ENCODE assay signal across 18 cellular contexts in genomic region chr10:72665925-72666324, GRCh38. TPM values are rescaled to one million over a fixed set of nuclear protein-coding genes. Genes with fewer than 3 reads are reported as not detected.
A peak's percentile ranks its signal among the peaks of the same experiment; 100 is the strongest.
DNase-seq lines count a peak whose midpoint lies in the region; ATAC-seq, FAIRE-seq and TF ChIP-seq lines count a peak whose summit lies in the region.
"Had no signal": no experiment of that assay in that cellular context is flagged by ENCODE, and none has a peak within 500 bp of the region (broad histone marks: within the 10 kb centered on the region; RNA-seq: fewer than 3 reads in every experiment).

No MANE protein-coding gene starts in this region.

- peaks cover 0 to 3% (median 0%) of the 10 kb centered on the region in 4 donors for H3K4me1 Mint-ChIP-seq in CD4-positive, CD25-positive, alpha-beta regulatory T cell
- H3K4me1 Mint-ChIP-seq in astrocyte (ENCODE audit: low read depth, unreplicated experiment) (peaks cover 4% of the 10 kb centered on the region), natural killer cell (no peaks in the 10 kb centered on the region)
- no peaks in the 10 kb centered on the region for H3K4me1 Mint-ChIP-seq in activated CD4-positive, alpha-beta T cell treated with anti-CD3 and anti-CD28 coated beads, Interleukin-2, amount 10 ng/mL, durations not matched to agents 7 days and 5 days

- H2AFZ ChIP-seq in astrocyte (ENCODE audit: low read depth, low read length): no peak overlapping the region

- no peak for ATAC-seq in CD4-positive, CD25-positive, alpha-beta regulatory T cell (ENCODE audit: low read depth in 2 of 2)
- ATAC-seq in HG03097 (IDR thresholded peaks at IDR 0.05; ENCODE audit: low FRiP score, unreplicated experiment) (no peak), natural killer cell (no peak), GM21390 (IDR thresholded peaks at IDR 0.05; ENCODE audit: unreplicated experiment) (no peak)

- H3K4me3 ChIP-seq in CD4-positive, CD25-positive, alpha-beta regulatory T cell (ENCODE audit: low read depth, low read length): no peak overlapping the region
- no peak overlapping the region for H3K4me3 ChIP-seq in astrocyte (ENCODE audit: insufficient read depth, low read depth, low read length)
- H3K4me3 ChIP-seq: BLaER1 treated with 17β-estradiol and CSF1 and Interleukin-3, amounts not matched to agents 10 nM and 100 nM; sigmoid colon; testis had no signal

- CTCF ChIA-PET in activated CD4-positive, alpha-beta T cell treated with anti-CD3 and anti-CD28 coated beads, Interleukin-2, amount 10 ng/mL, durations not matched to agents 7 days and 5 days (lab: Charles Lee): interaction anchor here (0.6 to 1.0 kb wide), 2 partner anchors 12 to 1928 kb away, joined by 3 to 4 read pairs; no protein-coding TSS in a partner anchor

- H4K20me1 ChIP-seq in astrocyte (ENCODE audit: insufficient read depth, low read length): no peaks in the 10 kb centered on the region
- H4K20me1 ChIP-seq: BLaER1 treated with 17β-estradiol and CSF1 and Interleukin-3, amounts not matched to agents 10 nM and 100 nM had no signal

- H3K4me3 Mint-ChIP-seq in CD4-positive, CD25-positive, alpha-beta regulatory T cell: no peak overlapping the region
- H3K4me3 Mint-ChIP-seq in astrocyte (ENCODE audit: unreplicated experiment): no peak overlapping the region
- H3K4me3 Mint-ChIP-seq in activated CD4-positive, alpha-beta T cell treated with anti-CD3 and anti-CD28 coated beads, Interleukin-2, amount 10 ng/mL, durations not matched to agents 7 days and 5 days: no peak overlapping the region
- H3K4me3 Mint-ChIP-seq in natural killer cell: no peak overlapping the region
- H3K4me3 Mint-ChIP-seq: activated naive CD8-positive, alpha-beta T cell; activated T-cell treated with anti-CD3 and anti-CD28 coated beads, Interleukin-2, amount 50 U/mL, for 24 hours had no signal

- H3K9ac ChIP-seq in astrocyte (ENCODE audit: low read length): no peak overlapping the region
- H3K9ac ChIP-seq: BLaER1 treated with 17β-estradiol and CSF1 and Interleukin-3, amounts not matched to agents 10 nM and 100 nM had no signal

- H3K27me3 ChIP-seq in CD4-positive, CD25-positive, alpha-beta regulatory T cell (ENCODE audit: control insufficient read depth, insufficient read depth, low read length): no peaks in the 10 kb centered on the region
- no peaks in the 10 kb centered on the region for H3K27me3 ChIP-seq in astrocyte (ENCODE audit: insufficient read depth, low read length)
- H3K27me3 ChIP-seq: BLaER1 treated with 17β-estradiol and CSF1 and Interleukin-3, amounts not matched to agents 10 nM and 100 nM; sigmoid colon; testis had no signal

- H3K36me3 ChIP-seq in CD4-positive, CD25-positive, alpha-beta regulatory T cell (ENCODE audit: control insufficient read depth, insufficient read depth, low read length): no peaks in the 10 kb centered on the region
- no peaks in the 10 kb centered on the region for H3K36me3 ChIP-seq in astrocyte (ENCODE audit: insufficient read depth, low read length)
- H3K36me3 ChIP-seq: BLaER1 treated with 17β-estradiol and CSF1 and Interleukin-3, amounts not matched to agents 10 nM and 100 nM; sigmoid colon had no signal

- POLR2A ChIA-PET in activated CD4-positive, alpha-beta T cell treated with anti-CD3 and anti-CD28 coated beads, Interleukin-2, amount 10 ng/mL, durations not matched to agents 7 days and 5 days (lab: Charles Lee): no interaction called here

- peak in 2 of 3 donors; percentile 1 to 33 for DNase-seq in CD4-positive, CD25-positive, alpha-beta regulatory T cell
- DNase-seq in HT1080 (ENCODE audit: low read depth): peak; percentile 11
- DNase-seq in astrocyte (ENCODE audit: low read depth): peak; percentile 17
- DNase-seq in kidney tubule cell (ENCODE audit: low spot score): peak; percentile 41
- no peak for DNase-seq in activated CD4-positive, alpha-beta T cell treated with anti-CD3 and anti-CD28 coated beads, Interleukin-2, amount 10 ng/mL, durations not matched to agents 7 days and 5 days
- DNase-seq in natural killer cell: no peak
- DNase-seq: activated CD4-positive, alpha-beta T cell treated with anti-CD3 and anti-CD28 coated beads, Interleukin-2, amount 50 U/mL, for 4 hours; activated T-cell treated with anti-CD3 and anti-CD28 coated beads, Interleukin-2, amount 50 U/mL, for 24 hours; foreskin melanocyte; NCI-H187 treated with DMSO at 0.1 percent for 48 hours; NCI-H524; sigmoid colon; stimulated activated CD4-positive, alpha-beta T cell treated with anti-CD3 and anti-CD28 coated beads, Interleukin-2, amount 100 ng/mL, for 48 hours; testis had no signal

- H3K4me1 ChIP-seq in CD4-positive, CD25-positive, alpha-beta regulatory T cell (ENCODE audit: control insufficient read depth, insufficient read depth, low read length, poor library complexity, severe bottlenecking): no peaks in the 10 kb centered on the region
- no peaks in the 10 kb centered on the region for H3K4me1 ChIP-seq in astrocyte (ENCODE audit: insufficient read depth, low read length)
- H3K4me1 ChIP-seq: BLaER1 treated with 17β-estradiol and CSF1 and Interleukin-3, amounts not matched to agents 10 nM and 100 nM; sigmoid colon; testis had no signal

- H3K27me3 Mint-ChIP-seq in CD4-positive, CD25-positive, alpha-beta regulatory T cell: peaks cover 37% of the 10 kb centered on the region
- no peaks in the 10 kb centered on the region for H3K27me3 Mint-ChIP-seq in astrocyte (ENCODE audit: low read depth, unreplicated experiment)
- peaks cover 9% of the 10 kb centered on the region for H3K27me3 Mint-ChIP-seq in activated CD4-positive, alpha-beta T cell treated with anti-CD3 and anti-CD28 coated beads, Interleukin-2, amount 10 ng/mL, durations not matched to agents 7 days and 5 days
- H3K27me3 Mint-ChIP-seq in natural killer cell (ENCODE audit: low read depth in 2 of 2): peaks cover 0 to 10% of the 10 kb centered on the region in 2 donors
- H3K27me3 Mint-ChIP-seq: activated T-cell treated with anti-CD3 and anti-CD28 coated beads, Interleukin-2, amount 50 U/mL, for 24 hours had no signal

- TF ChIP-seq CTCF in astrocyte (IDR thresholded peaks at IDR 0.05; ENCODE audit: insufficient read depth, low read depth, low read length) (no peak), natural killer cell (IDR thresholded peaks at IDR 0.05) (no peak)

- H3K9me3 ChIP-seq in CD4-positive, CD25-positive, alpha-beta regulatory T cell (ENCODE audit: control insufficient read depth in 2 of 2, low read length in 2 of 2): no peaks in the 10 kb centered on the region
- no peaks in the 10 kb centered on the region for H3K9me3 ChIP-seq in astrocyte (ENCODE audit: insufficient read depth, low read depth, low read length)
- H3K9me3 ChIP-seq: BLaER1 treated with 17β-estradiol and CSF1 and Interleukin-3, amounts not matched to agents 10 nM and 100 nM; sigmoid colon; testis had no signal

- no peak for FAIRE-seq in astrocyte (lab: Jason Lieb, UNC)

- no peaks in the 10 kb centered on the region for H3K36me3 Mint-ChIP-seq in CD4-positive, CD25-positive, alpha-beta regulatory T cell
- H3K36me3 Mint-ChIP-seq in astrocyte (ENCODE audit: low read depth, unreplicated experiment) (no peaks in the 10 kb centered on the region), natural killer cell (no peaks in the 10 kb centered on the region)
- H3K36me3 Mint-ChIP-seq in activated CD4-positive, alpha-beta T cell treated with anti-CD3 and anti-CD28 coated beads, Interleukin-2, amount 10 ng/mL, durations not matched to agents 7 days and 5 days (ENCODE audit: low read depth): no peaks in the 10 kb centered on the region
- H3K36me3 Mint-ChIP-seq: activated naive CD8-positive, alpha-beta T cell had no signal

- H3K27ac ChIP-seq in CD4-positive, CD25-positive, alpha-beta regulatory T cell (ENCODE audit: insufficient read depth, low read length, poor library complexity, severe bottlenecking): no peak overlapping the region
- H3K27ac ChIP-seq in astrocyte (ENCODE audit: low read depth, low read length): no peak overlapping the region
- H3K27ac ChIP-seq: BLaER1 treated with 17β-estradiol and CSF1 and Interleukin-3, amounts not matched to agents 10 nM and 100 nM; sigmoid colon; testis had no signal

- no peak overlapping the region for H3K4me2 ChIP-seq in astrocyte (ENCODE audit: low read length)
- H3K4me2 ChIP-seq: BLaER1 treated with 17β-estradiol and CSF1 and Interleukin-3, amounts not matched to agents 10 nM and 100 nM had no signal

- intact Hi-C loops in natural killer cell (cut with micrococcal nuclease): no loop called here

- H3K79me2 ChIP-seq in astrocyte (ENCODE audit: insufficient read depth, low read length): no peaks in the 10 kb centered on the region

- peaks cover 0 to 2% (median 0%) of the 10 kb centered on the region in 7 donors for H3K9me3 Mint-ChIP-seq in CD4-positive, CD25-positive, alpha-beta regulatory T cell
- no peaks in the 10 kb centered on the region for H3K9me3 Mint-ChIP-seq in astrocyte (ENCODE audit: unreplicated experiment)
- H3K9me3 Mint-ChIP-seq in activated CD4-positive, alpha-beta T cell treated with anti-CD3 and anti-CD28 coated beads, Interleukin-2, amount 10 ng/mL, durations not matched to agents 7 days and 5 days: no peaks in the 10 kb centered on the region
- H3K9me3 Mint-ChIP-seq in natural killer cell: no peaks in the 10 kb centered on the region
- H3K9me3 Mint-ChIP-seq: activated T-cell treated with anti-CD3 and anti-CD28 coated beads, Interleukin-2, amount 50 U/mL, for 24 hours had no signal

- H3K27ac Mint-ChIP-seq in CD4-positive, CD25-positive, alpha-beta regulatory T cell: no peak overlapping the region
- H3K27ac Mint-ChIP-seq in astrocyte (ENCODE audit: unreplicated experiment): no peak overlapping the region
- H3K27ac Mint-ChIP-seq in activated CD4-positive, alpha-beta T cell treated with anti-CD3 and anti-CD28 coated beads, Interleukin-2, amount 10 ng/mL, durations not matched to agents 7 days and 5 days: no peak overlapping the region
- no peak overlapping the region for H3K27ac Mint-ChIP-seq in natural killer cell
- H3K27ac Mint-ChIP-seq: activated naive CD8-positive, alpha-beta T cell; activated T-cell treated with anti-CD3 and anti-CD28 coated beads, Interleukin-2, amount 50 U/mL, for 24 hours had no signal

RNA-seq across cellular contexts. Expression of gene MCU, which starts 26.0 kb away (rescaled TPM):
- 15.6 TPM for total RNA-seq in CD4-positive, CD25-positive, alpha-beta regulatory T cell
- 10 to 100 TPM in 2 of 4 donors, 1 to 10 TPM in 2; 9.0 to 13.5 (median 10.9) TPM for polyA plus RNA-seq in CD4-positive, CD25-positive, alpha-beta regulatory T cell
- 23.8 and 26.7 TPM in 2 replicates for total RNA-seq in HT1080 (2014; rRNA removed; shearing (Covaris generic))
- polyA plus RNA-seq in HT1080 (2015; cell fraction: cytosol; rRNA removed): 30.4 and 36.5 TPM in 2 replicates
- 35.9 and 36.4 TPM in 2 replicates for polyA plus RNA-seq in HT1080 (2015; cell fraction: nucleus; rRNA removed)
- total RNA-seq in astrocyte (29.3 and 31.8 TPM in 2 replicates), natural killer cell (10 to 100 TPM; 13.1 to 15.6 (median 14.1) TPM)
- 10 to 100 TPM; 11.7 to 13.4 TPM for total RNA-seq in activated CD4-positive, alpha-beta T cell treated with anti-CD3 and anti-CD28 coated beads, Interleukin-2, amount 10 ng/mL, durations not matched to agents 7 days and 5 days

RNA-seq across cellular contexts. Expression of gene MICU1, which starts 40.0 kb away (rescaled TPM):
- total RNA-seq in CD4-positive, CD25-positive, alpha-beta regulatory T cell: 26.5 TPM
- polyA plus RNA-seq in CD4-positive, CD25-positive, alpha-beta regulatory T cell: 10 to 100 TPM; 20.2 to 29.6 (median 25.1) TPM
- total RNA-seq in HT1080 (2014; rRNA removed; shearing (Covaris generic)): 28.9 and 34.4 TPM in 2 replicates
- polyA plus RNA-seq in HT1080 (2015; cell fraction: cytosol; rRNA removed): 33.6 and 37.0 TPM in 2 replicates
- polyA plus RNA-seq in HT1080 (2015; cell fraction: nucleus; rRNA removed): 29.7 and 31.9 TPM in 2 replicates
- total RNA-seq in astrocyte (28.7 and 31.3 TPM in 2 replicates), natural killer cell (10 to 100 TPM; 27.9 to 30.9 (median 29.4) TPM)
- 10 to 100 TPM; 27.3 to 28.7 TPM for total RNA-seq in activated CD4-positive, alpha-beta T cell treated with anti-CD3 and anti-CD28 coated beads, Interleukin-2, amount 10 ng/mL, durations not matched to agents 7 days and 5 days

Comparison
In these comparisons a context has a peak if more than half of its experiments do, and no peak if none do; other contexts are left out.
1. DNase-seq: peak in CD4-positive, CD25-positive, alpha-beta regulatory T cell (2 of 3), HT1080 (single experiment), astrocyte (single experiment) and kidney tubule cell (single experiment); none in activated CD4-positive, alpha-beta T cell treated with anti-CD3 and anti-CD28 coated beads, Interleukin-2, amount 10 ng/mL, durations not matched to agents 7 days and 5 days (single experiment) and natural killer cell (single experiment).